11 cellular contexts compared by ENCODE assay signal in the genomic region with DNA sequence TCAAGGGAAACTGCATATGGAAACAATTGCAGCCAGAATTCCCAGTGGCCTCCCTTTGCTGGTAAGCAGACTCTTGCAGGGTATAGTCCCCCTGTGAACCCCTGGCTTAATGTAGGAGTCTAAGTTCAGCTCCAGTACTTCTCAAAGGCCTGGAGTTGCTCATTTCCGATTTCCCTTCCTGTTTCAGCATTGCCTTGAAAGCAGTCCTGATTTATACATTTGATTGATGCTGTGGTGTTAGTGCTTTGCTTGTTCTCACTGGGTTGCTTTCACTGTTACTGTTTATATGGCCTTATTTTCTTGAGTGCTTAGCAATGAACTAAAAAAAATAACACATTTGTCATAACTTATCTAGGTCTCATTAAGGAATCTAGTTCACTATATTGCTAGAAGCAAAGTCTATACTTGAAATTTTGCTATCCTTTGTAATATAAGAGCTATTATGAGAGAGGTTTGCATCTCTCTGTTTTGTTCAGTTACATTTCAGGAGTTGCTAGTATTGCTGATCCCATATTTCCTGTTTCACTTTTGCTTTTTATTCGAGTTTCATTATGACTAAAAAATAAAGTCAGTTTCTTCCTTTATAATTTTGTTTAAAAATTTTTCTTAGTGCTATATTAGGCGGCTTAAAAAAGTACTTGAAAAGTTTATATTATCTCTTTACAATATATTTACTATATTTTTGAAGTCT.
DNase-seq lines count a peak whose midpoint lies in the region; ATAC-seq and TF ChIP-seq lines count a peak whose summit lies in the region.
"Had no signal": no experiment of that assay in that cellular context is flagged by ENCODE, and none has a peak within 500 bp of the region (broad histone marks: within the 10 kb centered on the region; RNA-seq: fewer than 3 reads in every experiment).

No MANE protein-coding gene starts in this region.

- H2AFZ ChIP-seq in OCI-LY7 (ENCODE audit: low read length): no peak overlapping the region

- no peaks in the 10 kb centered on the region; the same call in 1 of the 2 replicates for H4K20me1 ChIP-seq in OCI-LY7 (ENCODE audit: insufficient read depth, low read length)

- intact Hi-C loops in activated CD4-positive, alpha-beta T cell treated with anti-CD3 and anti-CD28 coated beads for 36 hours (cut with DNase I, micrococcal nuclease): no loop called here
- intact Hi-C loops in OCI-LY7 (cut with micrococcal nuclease; ENCODE audit: unreplicated experiment): no loop called here

- H3K4me3 ChIP-seq in OCI-LY7 (ENCODE audit: low read depth, low read length, poor library complexity, severe bottlenecking): no peak overlapping the region
- H3K4me3 ChIP-seq: A549 had no signal

- DNase-seq in activated CD4-positive, alpha-beta T cell treated with anti-CD3 and anti-CD28 coated beads for 36 hours: no peak
- DNase-seq in activated CD4-positive, alpha-beta T cell treated with anti-CD3 and anti-CD28 coated beads, Interleukin-2, amount 50 U/mL, for 4 hours: no peak
- no peak for DNase-seq in mesothelial cell of epicardium (ENCODE audit: low spot score in 2 of 2, unreplicated experiment in 2 of 2)
- DNase-seq in OCI-LY7 (ENCODE audit: low spot score): no peak
- DNase-seq in AML-193 (lab: John Stamatoyannopoulos, UW): no peak
- no peak for DNase-seq in GM19238 (ENCODE audit: insufficient read length, low spot score)
- DNase-seq: retina; stimulated activated naive B cell treated with anti-CD40 and anti-IgM and Interleukin-4, amounts not matched to agents 10 μg/mL and 1 μg/mL and 100 μg/mL, for 72 hours had no signal

- H3K9me3 ChIP-seq in OCI-LY7 (ENCODE audit: low read length): no peaks in the 10 kb centered on the region
- H3K9me3 ChIP-seq: A549 had no signal

- H3K4me1 Mint-ChIP-seq in activated CD4-positive, alpha-beta T cell treated with anti-CD3 and anti-CD28 coated beads for 36 hours: peaks cover 8% of the 10 kb centered on the region
- peaks cover 14% of the 10 kb centered on the region for H3K4me1 Mint-ChIP-seq in mesothelial cell of epicardium

- H3K27ac ChIP-seq in OCI-LY7 (ENCODE audit: low read depth, low read length, poor library complexity, severe bottlenecking): no peak overlapping the region
- H3K27ac ChIP-seq: A549 had no signal

- peak; percentile 58 for ATAC-seq in activated CD4-positive, alpha-beta T cell treated with anti-CD3 and anti-CD28 coated beads for 36 hours
- ATAC-seq in GM21576 (IDR thresholded peaks at IDR 0.05; ENCODE audit: unreplicated experiment): peak; percentile 76
- ATAC-seq in HG03457 (IDR thresholded peaks at IDR 0.05; ENCODE audit: unreplicated experiment): peak; percentile 56
- ATAC-seq: A549 had no signal

- BruUV-seq in OCI-LY7 (replicated peaks; lab: Mats Ljungman, UMichigan): no TSS peak

- H3K36me3 Mint-ChIP-seq in activated CD4-positive, alpha-beta T cell treated with anti-CD3 and anti-CD28 coated beads for 36 hours (ENCODE audit: low read depth): no peaks in the 10 kb centered on the region
- no peaks in the 10 kb centered on the region for H3K36me3 Mint-ChIP-seq in mesothelial cell of epicardium
- H3K36me3 Mint-ChIP-seq: stimulated activated naive B cell treated with anti-CD40 and anti-IgM and Interleukin-4, amounts not matched to agents 10 μg/mL and 1 μg/mL and 100 μg/mL, for 72 hours had no signal

- no peaks in the 10 kb centered on the region for H3K27me3 Mint-ChIP-seq in activated CD4-positive, alpha-beta T cell treated with anti-CD3 and anti-CD28 coated beads for 36 hours
- H3K27me3 Mint-ChIP-seq in mesothelial cell of epicardium (ENCODE audit: low read depth): peaks cover 12% of the 10 kb centered on the region
- H3K27me3 Mint-ChIP-seq: stimulated activated naive B cell treated with anti-CD40 and anti-IgM and Interleukin-4, amounts not matched to agents 10 μg/mL and 1 μg/mL and 100 μg/mL, for 72 hours had no signal

- CTCF ChIA-PET in activated CD4-positive, alpha-beta T cell treated with anti-CD3 and anti-CD28 coated beads for 36 hours (lab: Charles Lee): interaction anchor here (1.4 kb wide), 1 partner anchor 1438 kb away, joined by 4 read pairs; no protein-coding TSS in a partner anchor
- CTCF ChIA-PET in OCI-LY7 (lab: Charles Lee; ENCODE audit: unreplicated experiment): no interaction called here

- H3K36me3 ChIP-seq in OCI-LY7 (ENCODE audit: insufficient read depth, low read length): no peaks in the 10 kb centered on the region

- POLR2A ChIA-PET in activated CD4-positive, alpha-beta T cell treated with anti-CD3 and anti-CD28 coated beads for 36 hours (lab: Charles Lee): no interaction called here
- POLR2A ChIA-PET in OCI-LY7 (lab: Charles Lee): interaction anchor here (0.5 to 0.7 kb wide), 3 partner anchors 37 to 376 kb away, joined by 3 to 5 read pairs (median 4); no protein-coding TSS in a partner anchor

- H3K9me3 Mint-ChIP-seq in activated CD4-positive, alpha-beta T cell treated with anti-CD3 and anti-CD28 coated beads for 36 hours (ENCODE audit: low read depth): no peaks in the 10 kb centered on the region
- no peaks in the 10 kb centered on the region for H3K9me3 Mint-ChIP-seq in mesothelial cell of epicardium
- H3K9me3 Mint-ChIP-seq: stimulated activated naive B cell treated with anti-CD40 and anti-IgM and Interleukin-4, amounts not matched to agents 10 μg/mL and 1 μg/mL and 100 μg/mL, for 72 hours had no signal

- no peak overlapping the region for H3K27ac Mint-ChIP-seq in activated CD4-positive, alpha-beta T cell treated with anti-CD3 and anti-CD28 coated beads for 36 hours
- H3K27ac Mint-ChIP-seq in mesothelial cell of epicardium: peak overlapping the region; percentile 14
- H3K27ac Mint-ChIP-seq: stimulated activated naive B cell treated with anti-CD40 and anti-IgM and Interleukin-4, amounts not matched to agents 10 μg/mL and 1 μg/mL and 100 μg/mL, for 72 hours had no signal

- TF ChIP-seq CTCF in mesothelial cell of epicardium (IDR thresholded peaks at IDR 0.05; ENCODE audit: unreplicated experiment) (no peak), OCI-LY7 (conservative IDR thresholded peaks at IDR 0.05; ENCODE audit: low read length) (no peak)

- H3K4me2 ChIP-seq in OCI-LY7 (ENCODE audit: low read length): no peak overlapping the region
- H3K4me2 ChIP-seq: A549 had no signal

- no peaks in the 10 kb centered on the region for H3K4me1 ChIP-seq in OCI-LY7 (ENCODE audit: insufficient read depth, low read length, poor library complexity, severe bottlenecking)
- H3K4me1 ChIP-seq: A549 had no signal

- no peaks in the 10 kb centered on the region for H3K79me2 ChIP-seq in OCI-LY7 (ENCODE audit: insufficient read depth, low read depth, low read length)

- no peak overlapping the region for H3K4me3 Mint-ChIP-seq in activated CD4-positive, alpha-beta T cell treated with anti-CD3 and anti-CD28 coated beads for 36 hours
- H3K4me3 Mint-ChIP-seq in mesothelial cell of epicardium: no peak overlapping the region
- H3K4me3 Mint-ChIP-seq: stimulated activated naive B cell treated with anti-CD40 and anti-IgM and Interleukin-4, amounts not matched to agents 10 μg/mL and 1 μg/mL and 100 μg/mL, for 72 hours had no signal

- H3K9me2 ChIP-seq in OCI-LY7 (ENCODE audit: insufficient read depth, low read length): no peaks in the 10 kb centered on the region
